Comparison of ENCODE assay signal across 10 cellular contexts in the genomic region with DNA sequence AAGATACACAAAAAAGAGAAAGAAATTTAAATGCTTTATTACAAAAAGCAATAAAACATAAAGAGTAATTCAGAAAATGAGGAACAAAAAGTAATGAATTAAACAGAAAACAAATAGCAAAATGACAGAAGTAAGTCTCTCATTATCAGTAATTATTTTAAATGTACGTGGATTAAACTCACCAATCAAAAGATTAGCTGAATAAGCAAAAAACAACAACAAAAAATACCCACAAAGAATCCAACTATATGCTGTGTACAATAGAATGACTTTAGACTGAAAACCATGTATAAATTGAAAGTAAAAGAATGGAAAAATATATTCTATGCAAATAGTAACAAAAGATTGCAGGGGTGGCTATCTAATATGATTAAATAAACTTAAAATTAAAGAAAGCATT.
"Had no signal": no experiment of that assay in that cellular context is flagged by ENCODE, and none has a peak within 500 bp of the region (broad histone marks: within the 10 kb centered on the region; RNA-seq: fewer than 3 reads in every experiment).

No MANE protein-coding gene starts in this region.

- H2AFZ ChIP-seq: GM23248 had no signal

- DNase-seq: GM23248, GOT3, H7, HFFc6, Karpas-422, KBM-7 had no signal

- H3K4me3 ChIP-seq: GM23248, HAP-1 had no signal

- H3K9me3 ChIP-seq: HAP-1 had no signal

- ATAC-seq: HCT116 had no signal

- H3K9ac ChIP-seq: GM23248, KMS-11 had no signal

- H3K36me3 ChIP-seq: HAP-1 had no signal

- H3K4me1 ChIP-seq: HAP-1 had no signal

- H3K27ac ChIP-seq: GM23248, HL-60, KMS-11 had no signal

- H3K4me2 ChIP-seq: KMS-11 had no signal
